Comparison of ENCODE assay signal across 23 cellular contexts in genomic region chr4:127236875-127237274, GRCh38.
DNase-seq lines count a peak whose midpoint lies in the region; ATAC-seq and TF ChIP-seq lines count a peak whose summit lies in the region.
"Had no signal": no experiment of that assay in that cellular context is flagged by ENCODE, and none has a peak within 500 bp of the region (broad histone marks: within the 10 kb centered on the region; RNA-seq: fewer than 3 reads in every experiment).

No MANE protein-coding gene starts in this region.

- TF ChIP-seq CTCF in fibroblast of villous mesenchyme (IDR thresholded peaks at IDR 0.05; ENCODE audit: insufficient read depth, low read depth, low read length) (no peak), progenitor cell of endocrine pancreas (IDR thresholded peaks at IDR 0.05; ENCODE audit: unreplicated experiment) (no peak)

- peak; percentile 53 for DNase-seq in AG08395 (ENCODE audit: low spot score)
- DNase-seq in G401 (ENCODE audit: low spot score), result peak; percentile 42
- peak; percentile 60 for DNase-seq in NCI-H446 treated with DMSO at 0.1 percent for 48 hours (lab: John Stamatoyannopoulos, UW)
- DNase-seq in fibroblast of villous mesenchyme (ENCODE audit: low read depth), result peak; percentile 82
- DNase-seq in progenitor cell of endocrine pancreas (ENCODE audit: low spot score, unreplicated experiment), result no peak
- DNase-seq in Right ventricle myocardium inferior (ENCODE audit: missing footprints), result no peak
- DNase-seq in NCI-H2107 treated with DMSO at 0.1 percent for 48 hours (lab: John Stamatoyannopoulos, UW; ENCODE audit: unreplicated experiment), result no peak
- DNase-seq: CD4-positive, CD25-positive, alpha-beta regulatory T cell; COR-L47; DMS153; GF-D8; NCI-H1092; NCI-H1436 treated with DMSO at 0.1 percent for 48 hours; NCI-H2029 treated with DMSO at 0.1 percent for 48 hours; NCI-H2171 treated with DMSO at 0.1 percent for 48 hours; NCI-H748 treated with DMSO at 0.1 percent for 48 hours; NK-92 treated with Interleukin-12 subunit alpha and Interleukin-12 subunit beta, amount 100 ng/mL, for 24 hours; Peyer's patch; SHP77 treated with DMSO at 0.1 percent for 48 hours; SK-N-SH; T-helper 1 cell had no signal

- no peaks in the 10 kb centered on the region for H3K36me3 Mint-ChIP-seq in progenitor cell of endocrine pancreas (ENCODE audit: insufficient read depth)
- H3K36me3 Mint-ChIP-seq: CD4-positive, CD25-positive, alpha-beta regulatory T cell had no signal

- H3K27me3 Mint-ChIP-seq in progenitor cell of endocrine pancreas, result no peaks in the 10 kb centered on the region
- H3K27me3 Mint-ChIP-seq: CD4-positive, CD25-positive, alpha-beta regulatory T cell had no signal

- no peaks in the 10 kb centered on the region for H3K9me3 Mint-ChIP-seq in progenitor cell of endocrine pancreas (ENCODE audit: low read depth)

- H3K4me3 ChIP-seq in fibroblast of villous mesenchyme (ENCODE audit: low read depth, low read length), result no peak overlapping the region
- H3K4me3 ChIP-seq: Peyer's patch had no signal

- no peak for ATAC-seq in Right ventricle myocardium inferior
- no peak for ATAC-seq in esophagus mucosa
- ATAC-seq: HepG2 had no signal

- in situ Hi-C loops in G401 (cut with HindIII; ENCODE audit: low sequenced_read_pairs), result no loop called here

- H3K4me3 Mint-ChIP-seq in progenitor cell of endocrine pancreas (ENCODE audit: low read depth), result no peak overlapping the region
- H3K4me3 Mint-ChIP-seq: CD4-positive, CD25-positive, alpha-beta regulatory T cell had no signal

- intact Hi-C loops in Right ventricle myocardium inferior (cut with DNase I), result no loop called here

- H3K27ac Mint-ChIP-seq in progenitor cell of endocrine pancreas, result no peak overlapping the region
- H3K27ac Mint-ChIP-seq: CD4-positive, CD25-positive, alpha-beta regulatory T cell had no signal

- no peaks in the 10 kb centered on the region for H3K4me1 Mint-ChIP-seq in progenitor cell of endocrine pancreas (ENCODE audit: low read depth)
- H3K4me1 Mint-ChIP-seq: CD4-positive, CD25-positive, alpha-beta regulatory T cell had no signal

Comparison
In these comparisons a context has a peak if more than half of its experiments do, and no peak if none do; other contexts are left out.
1. DNase-seq: peak in AG08395 (single experiment), G401 (single experiment), NCI-H446 treated with DMSO at 0.1 percent for 48 hours (single experiment) and fibroblast of villous mesenchyme (single experiment); none in progenitor cell of endocrine pancreas (single experiment), Right ventricle myocardium inferior (single experiment) and NCI-H2107 treated with DMSO at 0.1 percent for 48 hours (single experiment).